ENCODE assay signal across 8 cellular contexts in the genomic region with DNA sequence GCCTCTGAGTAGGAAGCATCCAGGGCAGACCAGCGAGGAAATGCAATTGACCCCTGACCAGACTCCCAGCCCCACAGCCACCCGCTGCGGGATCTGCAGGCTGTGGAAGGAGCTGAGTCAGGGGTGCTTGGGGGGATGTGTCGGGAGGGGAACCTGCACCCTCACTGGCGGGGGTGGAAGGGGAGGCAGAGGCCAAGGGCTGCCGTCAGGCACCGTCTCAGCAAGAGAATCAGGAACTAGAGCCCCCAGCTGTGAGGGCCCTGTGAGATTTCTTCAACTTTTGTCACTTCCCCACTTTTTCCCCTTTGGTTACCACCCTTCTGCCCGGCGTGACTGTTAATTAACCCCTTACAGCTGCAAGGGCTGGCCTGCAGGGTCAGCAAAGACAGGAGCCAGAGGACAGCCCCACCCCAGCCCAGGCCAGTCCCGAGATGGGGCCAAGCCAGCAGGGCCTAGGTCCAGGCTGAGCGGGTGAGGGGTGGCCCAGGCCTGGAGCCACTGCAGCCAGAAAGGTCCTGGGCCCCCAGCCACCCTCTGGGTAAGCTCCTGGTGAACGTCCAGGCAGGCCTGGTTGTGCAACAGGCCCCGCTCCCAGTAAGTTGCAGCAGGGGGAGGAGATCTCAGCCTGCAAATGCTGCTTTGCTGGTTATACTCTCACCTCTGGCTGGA.
A peak's percentile ranks its signal among the peaks of the same experiment; 100 is the strongest.
DNase-seq lines count a peak whose midpoint lies in the region; ATAC-seq and TF ChIP-seq lines count a peak whose summit lies in the region.

No MANE protein-coding gene starts in this region.

- peak overlapping the region; percentile 87 for H3K27ac ChIP-seq in OCI-LY1 (ENCODE audit: low read depth, low read length, poor library complexity, severe bottlenecking)
- no peak overlapping the region for H3K27ac ChIP-seq in naive thymus-derived CD4-positive, alpha-beta T cell (ENCODE audit: low read depth, low read length)

- CTCF ChIA-PET in naive thymus-derived CD4-positive, alpha-beta T cell (lab: Charles Lee) = no interaction called here

- peaks cover 68% of the 10 kb centered on the region for H3K4me1 ChIP-seq in OCI-LY1 (ENCODE audit: insufficient read depth, low read length, severe bottlenecking)
- H3K4me1 ChIP-seq in naive thymus-derived CD4-positive, alpha-beta T cell (ENCODE audit: control insufficient read depth in 2 of 2, insufficient read depth in 2 of 2, low read length in 2 of 2) = peaks cover 0 to 3% of the 10 kb centered on the region in 2 donors

- no peaks in the 10 kb centered on the region for H4K20me1 ChIP-seq in OCI-LY1 (ENCODE audit: insufficient read depth, low read length)

- intact Hi-C loops in naive thymus-derived CD4-positive, alpha-beta T cell (cut with micrococcal nuclease) = no loop called here

- H3F3A ChIP-seq in OCI-LY1 (ENCODE audit: insufficient read depth, low read length) = no peaks in the 10 kb centered on the region

- H3K4me1 Mint-ChIP-seq in naive thymus-derived CD4-positive, alpha-beta T cell = peaks cover 0 to 33% (median 4%) of the 10 kb centered on the region in 7 donors

- no peak overlapping the region for H3K4me3 Mint-ChIP-seq in naive thymus-derived CD4-positive, alpha-beta T cell

- H3K27ac Mint-ChIP-seq in naive thymus-derived CD4-positive, alpha-beta T cell = no peak overlapping the region

- H3K4me3 ChIP-seq in OCI-LY1 (ENCODE audit: low read depth, low read length, poor library complexity, severe bottlenecking) = peak overlapping the region; percentile 2
- no peak overlapping the region for H3K4me3 ChIP-seq in fibroblast of the aortic adventitia (ENCODE audit: low read depth, low read length)
- no peak overlapping the region for H3K4me3 ChIP-seq in naive thymus-derived CD4-positive, alpha-beta T cell (ENCODE audit: low read length)

- ATAC-seq in naive thymus-derived CD4-positive, alpha-beta T cell = peak; percentile 76

- peaks cover 13% of the 10 kb centered on the region for H3K36me3 ChIP-seq in OCI-LY1 (ENCODE audit: insufficient read depth, low read length)
- H3K36me3 ChIP-seq in naive thymus-derived CD4-positive, alpha-beta T cell (ENCODE audit: control insufficient read depth in 2 of 3, insufficient read depth in 3 of 3, low read length in 3 of 3) = no peaks in the 10 kb centered on the region

- H2AFZ ChIP-seq in OCI-LY1 (ENCODE audit: low read length) = no peak overlapping the region

- peak overlapping the region; percentile 56; the same call in 1 of the 2 replicates for H3K9ac ChIP-seq in OCI-LY1 (ENCODE audit: low read length)

- peaks cover 9% of the 10 kb centered on the region for H3K9me3 ChIP-seq in OCI-LY1 (ENCODE audit: low read length)
- H3K9me3 ChIP-seq in naive thymus-derived CD4-positive, alpha-beta T cell (ENCODE audit: control insufficient read depth in 2 of 3, low read length in 3 of 3) = peaks cover 0 to 14% (median 0%) of the 10 kb centered on the region in 3 experiments

- no peaks in the 10 kb centered on the region for H3K27me3 Mint-ChIP-seq in naive thymus-derived CD4-positive, alpha-beta T cell

- peak overlapping the region; percentile 38; the same call in 1 of the 2 replicates for H3K4me2 ChIP-seq in OCI-LY1 (ENCODE audit: low read length)

- H3K9me2 ChIP-seq in OCI-LY1 (ENCODE audit: low read depth, low read length) = no peaks in the 10 kb centered on the region

- peaks cover 5 to 17% (median 8%) of the 10 kb centered on the region in 5 donors for H3K36me3 Mint-ChIP-seq in naive thymus-derived CD4-positive, alpha-beta T cell

- DNase-seq in AG08395 (ENCODE audit: low spot score) (peak; percentile 71), fibroblast of the aortic adventitia (ENCODE audit: low read depth) (peak; percentile 80), NCI-H2196 treated with DMSO at 0.1 percent for 48 hours (lab: John Stamatoyannopoulos, UW; ENCODE audit: unreplicated experiment) (no peak), NCI-H2081 (lab: John Stamatoyannopoulos, UW) (no peak)
- DNase-seq in naive thymus-derived CD4-positive, alpha-beta T cell = no peak
- no peak for DNase-seq in stimulated activated CD4-positive, alpha-beta T cell treated with anti-CD3 and anti-CD28 coated beads, Interleukin-15, amount 100 ng/mL, for 24 hours
- no peak for DNase-seq in stimulated activated CD4-positive, alpha-beta T cell treated with anti-CD3 and anti-CD28 coated beads, Interleukin-4, amount 100 ng/mL, for 24 hours

- H3K9me3 Mint-ChIP-seq in naive thymus-derived CD4-positive, alpha-beta T cell = peaks cover 0 to 34% (median 15%) of the 10 kb centered on the region in 11 donors

- H3K79me2 ChIP-seq in OCI-LY1 (ENCODE audit: insufficient read depth, low read length) = no peaks in the 10 kb centered on the region

- POLR2A ChIA-PET in naive thymus-derived CD4-positive, alpha-beta T cell (lab: Charles Lee) = no interaction called here

- no peaks in the 10 kb centered on the region for H3K27me3 ChIP-seq in OCI-LY1 (ENCODE audit: insufficient read depth, low read length)
- no peaks in the 10 kb centered on the region for H3K27me3 ChIP-seq in naive thymus-derived CD4-positive, alpha-beta T cell (ENCODE audit: control insufficient read depth in 2 of 2, insufficient read depth in 2 of 2, low read length in 2 of 2)

- TF ChIP-seq CTCF in OCI-LY1 (IDR thresholded peaks at IDR 0.05; ENCODE audit: low read length) (no peak), fibroblast of the aortic adventitia (IDR thresholded peaks at IDR 0.05; ENCODE audit: insufficient read depth, low read length) (peak; percentile 21)

Comparison
In these comparisons a context has a peak if more than half of its experiments do, and no peak if none do; other contexts are left out.
1. DNase-seq: peak in AG08395 (single experiment) and fibroblast of the aortic adventitia (single experiment); none in naive thymus-derived CD4-positive, alpha-beta T cell (0 of 9), stimulated activated CD4-positive, alpha-beta T cell treated with anti-CD3 and anti-CD28 coated beads, Interleukin-15, amount 100 ng/mL, for 24 hours (single experiment), NCI-H2196 treated with DMSO at 0.1 percent for 48 hours (single experiment), NCI-H2081 (0 of 2) and stimulated activated CD4-positive, alpha-beta T cell treated with anti-CD3 and anti-CD28 coated beads, Interleukin-4, amount 100 ng/mL, for 24 hours (single experiment).